ENCODE assay signal across 14 cellular contexts in the genomic region with DNA sequence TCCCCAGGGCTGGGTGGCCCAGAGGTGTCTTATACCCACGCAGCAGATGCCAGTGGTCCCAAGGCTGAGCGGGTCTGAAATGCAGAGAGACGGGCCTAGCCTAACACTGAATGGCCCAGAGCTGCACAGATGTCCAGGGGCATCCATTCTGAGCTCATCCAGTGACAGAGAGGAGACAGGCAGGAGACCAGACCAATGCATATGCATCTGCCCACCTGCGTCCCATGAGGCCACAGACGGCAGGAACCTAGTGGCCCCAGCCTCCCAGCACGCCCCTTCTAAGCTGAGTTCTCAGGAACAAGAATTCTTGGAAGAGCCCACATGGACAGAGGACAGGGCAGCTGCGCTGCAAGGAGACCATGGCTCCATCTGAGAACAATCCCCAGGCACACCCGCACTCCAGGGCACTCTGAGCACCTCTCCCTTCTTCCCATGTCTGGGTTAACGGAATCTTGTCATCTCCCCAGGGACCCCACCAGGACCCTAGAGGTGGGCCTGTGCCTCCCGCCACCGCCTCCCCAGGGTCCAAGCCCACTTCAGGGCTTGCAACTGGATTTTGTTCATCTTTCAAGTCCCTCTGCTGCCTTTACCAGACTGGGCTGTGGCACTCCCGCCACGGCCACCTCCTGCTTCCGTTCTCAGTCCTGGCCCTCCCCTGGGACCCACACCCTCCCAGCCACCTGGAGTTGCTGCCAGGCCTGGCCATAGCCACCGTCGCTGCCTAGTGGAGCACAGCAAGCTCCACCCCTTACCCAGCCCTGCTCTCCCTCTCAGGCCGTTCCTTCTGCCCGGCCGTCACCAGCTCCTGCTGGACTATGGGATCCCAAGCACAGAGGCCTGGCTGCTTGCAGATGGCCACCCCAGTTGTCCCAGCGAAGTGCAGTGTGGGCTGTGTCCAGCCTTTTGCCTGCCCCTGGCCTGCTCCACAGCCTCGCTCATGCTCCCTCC. TPM values are rescaled to one million over a fixed set of nuclear protein-coding genes. Genes with fewer than 3 reads are reported as not detected.
DNase-seq lines count a peak whose midpoint lies in the region; ATAC-seq, FAIRE-seq and TF ChIP-seq lines count a peak whose summit lies in the region.
"Had no signal": no experiment of that assay in that cellular context is flagged by ENCODE, and none has a peak within 500 bp of the region (broad histone marks: within the 10 kb centered on the region; RNA-seq: fewer than 3 reads in every experiment).

No MANE protein-coding gene starts in this region.

- intact Hi-C loops in CD8-positive, alpha-beta T cell (cut with DNase I, micrococcal nuclease) = no loop called here
- intact Hi-C loops in left colon (cut with DNase I, micrococcal nuclease) = no loop called here

- H3K27ac ChIP-seq in CD8-positive, alpha-beta T cell (ENCODE audit: low read depth, low read length) = no peak overlapping the region
- H3K27ac ChIP-seq: GM23248, skin epidermis had no signal

- H3K4me1 Mint-ChIP-seq in CD8-positive, alpha-beta T cell (ENCODE audit: low read depth) = peaks cover 9% of the 10 kb centered on the region

- H3K27me3 Mint-ChIP-seq in CD8-positive, alpha-beta T cell (ENCODE audit: low read depth) = peaks cover 36% of the 10 kb centered on the region

- FAIRE-seq in HTR-8/SVneo (lab: Jason Lieb, UNC) = no peak
- FAIRE-seq: endometrium had no signal

- peak in 2 of 7 experiments; percentile 7 to 43 for DNase-seq in CD8-positive, alpha-beta T cell
- DNase-seq in NCI-H2107 (lab: John Stamatoyannopoulos, UW) (peak; percentile 38), left colon (peak in 1 of 2 donors; percentile 22), HTR-8/SVneo (ENCODE audit: insufficient read length, low spot score) (no peak), SKM-1 (lab: John Stamatoyannopoulos, UW; ENCODE audit: unreplicated experiment) (no peak), CD1c-positive myeloid dendritic cell (ENCODE audit: extremely low spot score) (no peak), NCI-H146 treated with DMSO at 0.1 percent for 48 hours (lab: John Stamatoyannopoulos, UW; ENCODE audit: unreplicated experiment) (no peak)
- DNase-seq: activated gamma-delta T cell treated with Interleukin-2 at 50 U/mL for 16 hours, GM23248, IMR-90 had no signal

- peaks cover under 1% of the 10 kb centered on the region for H3K4me1 ChIP-seq in CD8-positive, alpha-beta T cell (ENCODE audit: insufficient read depth, low read length)

- no peaks in the 10 kb centered on the region for H3K36me3 Mint-ChIP-seq in CD8-positive, alpha-beta T cell

- no peaks in the 10 kb centered on the region for H3K36me3 ChIP-seq in CD8-positive, alpha-beta T cell (ENCODE audit: insufficient read depth, low read length)

- no peak for ATAC-seq in CD8-positive, alpha-beta T cell
- ATAC-seq in GM18907 (IDR thresholded peaks at IDR 0.05; ENCODE audit: unreplicated experiment) (peak; percentile 66), left colon (peak; percentile 56)

- POLR2A ChIA-PET in CD8-positive, alpha-beta T cell (lab: Charles Lee) = no interaction called here

- H3K27ac Mint-ChIP-seq in CD8-positive, alpha-beta T cell = no peak overlapping the region
- H3K27ac Mint-ChIP-seq: stimulated activated naive CD8-positive, alpha-beta T cell treated with anti-CD3 and anti-CD28 coated beads, Interleukin-15, Interleukin-2, amounts not matched to agents 100 ng/mL and 50 ng/mL, for 24 hours had no signal

- no peaks in the 10 kb centered on the region for H3K9me3 Mint-ChIP-seq in CD8-positive, alpha-beta T cell
- H3K9me3 Mint-ChIP-seq: stimulated activated naive CD8-positive, alpha-beta T cell treated with anti-CD3 and anti-CD28 coated beads, Interleukin-15, Interleukin-2, amounts not matched to agents 100 ng/mL and 50 ng/mL, for 24 hours had no signal

- TF ChIP-seq CTCF in CD8-positive, alpha-beta T cell (IDR thresholded peaks at IDR 0.05) = no peak

- H3K4me3 Mint-ChIP-seq in CD8-positive, alpha-beta T cell = peak overlapping the region; percentile 57
- H3K4me3 Mint-ChIP-seq: stimulated activated naive CD8-positive, alpha-beta T cell treated with anti-CD3 and anti-CD28 coated beads, Interleukin-15, Interleukin-2, amounts not matched to agents 100 ng/mL and 50 ng/mL, for 24 hours had no signal

- H3K4me3 ChIP-seq in CD8-positive, alpha-beta T cell (ENCODE audit: low read depth, low read length) = no peak overlapping the region
- H3K4me3 ChIP-seq: GM23248, skin epidermis had no signal

- no peaks in the 10 kb centered on the region for H3K9me3 ChIP-seq in CD8-positive, alpha-beta T cell (ENCODE audit: low read length)

- CTCF ChIA-PET in CD8-positive, alpha-beta T cell (lab: Charles Lee) = interaction anchor here (1.2 kb wide), 1 partner anchor 10 kb away, joined by 3 read pairs; no protein-coding TSS in a partner anchor

- peaks cover 3% of the 10 kb centered on the region for H3K27me3 ChIP-seq in CD8-positive, alpha-beta T cell (ENCODE audit: insufficient read depth, low read length)

RNA-seq across cellular contexts. Expression of gene WNT3A, which starts 3.3 kb away (rescaled TPM):
- under 1 TPM in 1 of 2 experiments, not detected in 1; 0.14 TPM for total RNA-seq in CD8-positive, alpha-beta T cell
- under 1 TPM in 1 of 2 donors, not detected in 1; 0.14 TPM for total RNA-seq in left colon
- total RNA-seq: GM23248, IMR-90 had no signal
